Comparison of ENCODE assay signal across 8 cellular contexts in genomic region chr3:39141211-39141995, GRCh38. TPM values are rescaled to one million over a fixed set of nuclear protein-coding genes. Genes with fewer than 3 reads are reported as not detected.
DNase-seq lines count a peak whose midpoint lies in the region; ATAC-seq and TF ChIP-seq lines count a peak whose summit lies in the region.

No MANE protein-coding gene starts in this region.

- H2BK20ac ChIP-seq in IMR-90 (ENCODE audit: low read depth, low read length): no peak overlapping the region

- H3K27ac ChIP-seq in IMR-90 (ENCODE audit: insufficient read depth, low read length): no peak overlapping the region
- peak overlapping the region; percentile 92 to 95 for H3K27ac ChIP-seq in mucosa of rectum (ENCODE audit: low read depth in 2 of 2, low read length in 2 of 2)
- no peak overlapping the region for H3K27ac ChIP-seq in caudate nucleus (ENCODE audit: low read depth, low read length)

- peaks cover 40% of the 10 kb centered on the region for H3K36me3 Mint-ChIP-seq in chondrocyte (ENCODE audit: low read depth)

- H4K20me1 ChIP-seq in IMR-90 (ENCODE audit: insufficient read depth, low read length): peaks cover 82% of the 10 kb centered on the region

- no peaks in the 10 kb centered on the region for H3K9me3 ChIP-seq in IMR-90 (ENCODE audit: control insufficient read depth, insufficient read depth, low read length)
- no peaks in the 10 kb centered on the region for H3K9me3 ChIP-seq in mucosa of rectum (ENCODE audit: control insufficient read depth in 2 of 2, low read length in 2 of 2)

- no peak overlapping the region for H4K8ac ChIP-seq in IMR-90 (ENCODE audit: low read depth in 2 of 2, low read length in 2 of 2)

- no peak overlapping the region for H4K5ac ChIP-seq in IMR-90 (ENCODE audit: low read depth, low read length)

- H3K4me1 ChIP-seq in IMR-90 (ENCODE audit: control insufficient read depth, insufficient read depth, low read length) (peaks cover 29% of the 10 kb centered on the region), mucosa of rectum (ENCODE audit: control insufficient read depth in 2 of 2, insufficient read depth in 2 of 2, low read length in 2 of 2) (peaks cover 32 to 43% of the 10 kb centered on the region in 2 donors)

- TF ChIP-seq POLR2A in IMR-90 (IDR thresholded peaks at IDR 0.05; ENCODE audit: low read depth, low read length): no peak

- H2AK5ac ChIP-seq in IMR-90 (ENCODE audit: low read depth, low read length): no peak overlapping the region

- intact Hi-C loops in IMR-90 (cut with micrococcal nuclease): no loop called here

- H3K18ac ChIP-seq in IMR-90 (ENCODE audit: low read depth, low read length): no peak overlapping the region

- H3K36me3 ChIP-seq in IMR-90 (ENCODE audit: control insufficient read depth, insufficient read depth, low read length) (peaks cover 44% of the 10 kb centered on the region), mucosa of rectum (ENCODE audit: control insufficient read depth in 2 of 2, insufficient read depth in 2 of 2, low read length in 2 of 2) (peaks cover 34 to 44% of the 10 kb centered on the region in 2 donors)

- in situ Hi-C loops in IMR-90 (cut with MboI; ENCODE audit: low sequenced_read_pairs): no loop called here

- no peak for TF ChIP-seq CTCF in AG10803 (conservative IDR thresholded peaks at IDR 0.05; ENCODE audit: low read length)
- TF ChIP-seq CTCF in IMR-90 (conservative IDR thresholded peaks at IDR 0.05; ENCODE audit: low read depth, low read length): no peak
- no peak for TF ChIP-seq CTCF in chondrocyte (IDR thresholded peaks at IDR 0.05)

- H3K27ac Mint-ChIP-seq in chondrocyte (ENCODE audit: unreplicated experiment): peak overlapping the region; percentile 69

- peak overlapping the region; percentile 10 for H2BK5ac ChIP-seq in IMR-90 (ENCODE audit: low read depth, low read length, poor library complexity, severe bottlenecking)

- peaks cover 29% of the 10 kb centered on the region for H3K9me1 ChIP-seq in IMR-90 (ENCODE audit: insufficient read depth, low read length)

- no peak overlapping the region for H3K4me2 ChIP-seq in IMR-90 (ENCODE audit: low read depth, low read length)

- H3K14ac ChIP-seq in IMR-90 (replicated peaks; ENCODE audit: low read depth, low read length): no peak overlapping the region

- H2BK15ac ChIP-seq in IMR-90 (ENCODE audit: low read depth, low read length): no peak overlapping the region

- peaks cover 12 to 74% of the 10 kb centered on the region in 2 experiments for H3K79me1 ChIP-seq in IMR-90 (ENCODE audit: low read depth in 1 of 2, low read length in 2 of 2)

- ATAC-seq in IMR-90 (ENCODE audit: low read depth): peak; percentile 33; the same call in 1 of the 2 replicates
- no peak for ATAC-seq in HG02623 (IDR thresholded peaks at IDR 0.05; ENCODE audit: unreplicated experiment)
- no peak for ATAC-seq in HG03565 (IDR thresholded peaks at IDR 0.05; ENCODE audit: unreplicated experiment)

- no peaks in the 10 kb centered on the region for H3K27me3 Mint-ChIP-seq in chondrocyte (ENCODE audit: low read depth)

- CTCF ChIA-PET in IMR-90 (lab: Yijun Ruan, JAX) (interaction anchor here (0.6 kb wide), 1 partner anchor 15 kb away, joined by 6 read pairs; no protein-coding TSS in a partner anchor), HEK293T (lab: Yijun Ruan, JAX) (no interaction called here)

- peaks cover 60% of the 10 kb centered on the region for H3K4me1 Mint-ChIP-seq in chondrocyte (ENCODE audit: low read depth)

- DNase-seq in AG10803 (ENCODE audit: low read depth): peak; percentile 46
- DNase-seq in IMR-90: peak; percentile 39
- peak; percentile 84 for DNase-seq in chondrocyte (ENCODE audit: low spot score)
- DNase-seq in HEK293T (ENCODE audit: extremely low spot score): no peak
- no peak for DNase-seq in caudate nucleus (lab: John Stamatoyannopoulos, UW)

- dilution Hi-C loops in IMR-90 (cut with HindIII; ENCODE audit: low sequenced_read_pairs, unreplicated experiment): no loop called here

- H3K23ac ChIP-seq in IMR-90 (ENCODE audit: low read depth, low read length): no peak overlapping the region

- no TSS peak for BruUV-seq in IMR-90 (replicated peaks; lab: Mats Ljungman, UMichigan)

- no peak overlapping the region for H2AK9ac ChIP-seq in IMR-90 (replicated peaks; ENCODE audit: low read depth, low read length, poor library complexity)

- no peaks in the 10 kb centered on the region for H3K9me3 Mint-ChIP-seq in chondrocyte (ENCODE audit: low read depth)

- no peak overlapping the region for H3K4me3 Mint-ChIP-seq in chondrocyte (ENCODE audit: unreplicated experiment)

- no peak for TF ChIP-seq RAD21 in IMR-90 (IDR thresholded peaks at IDR 0.05; ENCODE audit: low read length)

- no peak overlapping the region for H3K56ac ChIP-seq in IMR-90 (ENCODE audit: extremely low read depth, insufficient read depth, low read length)

- H3K4me3 ChIP-seq in AG10803 (ENCODE audit: low read length) (no peak overlapping the region), IMR-90 (ENCODE audit: insufficient read depth, low read depth, low read length) (no peak overlapping the region), mucosa of rectum (ENCODE audit: low read length in 2 of 2) (peak overlapping the region; percentile 20 to 29)

- no peak overlapping the region for H4K91ac ChIP-seq in IMR-90 (ENCODE audit: insufficient read depth, low read depth, low read length)

- no peak overlapping the region for H3K4ac ChIP-seq in IMR-90 (ENCODE audit: low read depth, low read length)

- POLR2A ChIA-PET in IMR-90 (lab: Charles Lee; ENCODE audit: unreplicated experiment) (no interaction called here), HEK293T (lab: Yijun Ruan, JAX) (no interaction called here)

- no peak overlapping the region for H2AFZ ChIP-seq in IMR-90 (replicated peaks; ENCODE audit: low read length, poor library complexity)

- H2BK120ac ChIP-seq in IMR-90 (ENCODE audit: low read depth, low read length): no peak overlapping the region

- no peaks in the 10 kb centered on the region for H3K27me3 ChIP-seq in IMR-90 (ENCODE audit: control insufficient read depth, insufficient read depth, low read length)
- no peaks in the 10 kb centered on the region for H3K27me3 ChIP-seq in mucosa of rectum (ENCODE audit: control insufficient read depth in 2 of 2, insufficient read depth in 2 of 2, low read length in 2 of 2)

- no CpG with 5 or more reads among the region's 3 CpGs for WGBS in IMR-90 (ENCODE audit: extremely low coverage in 2 of 2, insufficient read length in 1 of 2), 2 experiments

- H3K9ac ChIP-seq in IMR-90 (ENCODE audit: low read depth, low read length) (no peak overlapping the region), mucosa of rectum (ENCODE audit: low read depth in 1 of 2, low read length in 2 of 2) (peak overlapping the region; percentile 48 to 62)

TF ChIP-seq in IMR-90, 13 proteins besides CTCF, POLR2A, EP300 and RAD21:
- TF ChIP-seq CEBPB (IDR thresholded peaks at IDR 0.05; ENCODE audit: low read depth, low read length) (no peak), CHD1 (IDR thresholded peaks at IDR 0.05; ENCODE audit: low read depth, low read length) (peak; percentile 61; the same call in 1 of the 2 replicates)
TF ChIP-seq in IMR-90: peak in this region for 1.

TF ChIP-seq in HEK293T, 16 proteins besides CTCF, POLR2A, EP300 and RAD21:
- no peak for TF ChIP-seq FOXM1 (IDR thresholded peaks at IDR 0.05; ENCODE audit: borderline replicate concordance)
- TF ChIP-seq ZNF384 (IDR thresholded peaks at IDR 0.05): no peak
- TF ChIP-seq SUZ12 (IDR thresholded peaks at IDR 0.05): no peak
- no peak for TF ChIP-seq TARDBP (IDR thresholded peaks at IDR 0.05)
- TF ChIP-seq ARNT (IDR thresholded peaks at IDR 0.05): no peak
- no peak for TF ChIP-seq LEF1 (IDR thresholded peaks at IDR 0.05; ENCODE audit: borderline replicate concordance)
- no peak for TF ChIP-seq BHLHE40 (IDR thresholded peaks at IDR 0.05; ENCODE audit: borderline replicate concordance)
- no peak for TF ChIP-seq SP1 (IDR thresholded peaks at IDR 0.05)
- TF ChIP-seq FOXK2 (IDR thresholded peaks at IDR 0.05): no peak
- no peak for TF ChIP-seq CTBP1 (IDR thresholded peaks at IDR 0.05; ENCODE audit: borderline replicate concordance)

RNA-seq across cellular contexts. Expression of gene CSRNP1, which starts 12.0 kb away (rescaled TPM):
- 22.8 TPM in 2 replicates for total RNA-seq in IMR-90 (2012; rRNA removed)
- 16.5 and 23.1 TPM in 2 replicates for polyA plus RNA-seq in IMR-90 (2012; rRNA removed)
- polyA plus RNA-seq in IMR-90 (2012; cell fraction: cytosol; rRNA removed): 22.5 and 41.4 TPM in 2 replicates
- polyA plus RNA-seq in IMR-90 (2012; cell fraction: nucleus; rRNA removed; ENCODE audit: low replicate concordance): 80.9 and 92.7 TPM in 2 replicates
- total RNA-seq in chondrocyte: 15.2 to 22.3 TPM (median 21.2 TPM) in 3 replicates

RNA-seq across cellular contexts. Expression of gene TTC21A, which starts 33.9 kb away (rescaled TPM):
- total RNA-seq in IMR-90 (2012; rRNA removed) (0.56 and 0.90 TPM in 2 replicates), chondrocyte (4.5 to 8.1 TPM (median 6.2 TPM) in 3 replicates)
- polyA plus RNA-seq in IMR-90 (2012; rRNA removed): 1.6 and 1.8 TPM in 2 replicates
- 0.38 and 0.93 TPM in 2 replicates for polyA plus RNA-seq in IMR-90 (2012; cell fraction: cytosol; rRNA removed)
- 10.7 and 13.0 TPM in 2 replicates for polyA plus RNA-seq in IMR-90 (2012; cell fraction: nucleus; rRNA removed; ENCODE audit: low replicate concordance)

RNA-seq across cellular contexts. Expression of gene GORASP1, which starts 34.0 kb away (rescaled TPM):
- total RNA-seq in IMR-90 (2012; rRNA removed) (25.8 and 35.0 TPM in 2 replicates), chondrocyte (52.8 to 60.9 TPM (median 54.2 TPM) in 3 replicates)
- polyA plus RNA-seq in IMR-90 (2012; rRNA removed): 56.6 and 58.9 TPM in 2 replicates
- 27.6 and 41.5 TPM in 2 replicates for polyA plus RNA-seq in IMR-90 (2012; cell fraction: cytosol; rRNA removed)
- polyA plus RNA-seq in IMR-90 (2012; cell fraction: nucleus; rRNA removed; ENCODE audit: low replicate concordance): 133 and 180 TPM in 2 replicates

RNA-seq across cellular contexts. Expression of gene XIRP1, which starts 51.0 kb away (rescaled TPM):
- total RNA-seq in IMR-90 (2012; rRNA removed): under 0.01 TPM in 2 replicates
- polyA plus RNA-seq in IMR-90 (2012; rRNA removed): 0.03 and 0.07 TPM in 2 replicates
- polyA plus RNA-seq in IMR-90 (2012; cell fraction: cytosol; rRNA removed): 0.04 TPM in 2 replicates
- 0.15 and 0.25 TPM in 2 replicates for polyA plus RNA-seq in IMR-90 (2012; cell fraction: nucleus; rRNA removed; ENCODE audit: low replicate concordance)
- total RNA-seq in chondrocyte: 0.10 TPM in 2 of 3 replicates, not detected in the other

Comparison
In these comparisons a context has a peak if more than half of its experiments do, and no peak if none do; other contexts are left out.
1. DNase-seq: peak in AG10803 (single experiment), IMR-90 (single experiment) and chondrocyte (single experiment); none in HEK293T (single experiment) and caudate nucleus (0 of 61).
2. H3K4me3 ChIP-seq: peak in mucosa of rectum (2 of 2); none in AG10803 (single experiment) and IMR-90 (single experiment).
3. H3K27ac ChIP-seq: peak in mucosa of rectum (2 of 2); none in IMR-90 (single experiment) and caudate nucleus (single experiment).